In the genomic region with DNA sequence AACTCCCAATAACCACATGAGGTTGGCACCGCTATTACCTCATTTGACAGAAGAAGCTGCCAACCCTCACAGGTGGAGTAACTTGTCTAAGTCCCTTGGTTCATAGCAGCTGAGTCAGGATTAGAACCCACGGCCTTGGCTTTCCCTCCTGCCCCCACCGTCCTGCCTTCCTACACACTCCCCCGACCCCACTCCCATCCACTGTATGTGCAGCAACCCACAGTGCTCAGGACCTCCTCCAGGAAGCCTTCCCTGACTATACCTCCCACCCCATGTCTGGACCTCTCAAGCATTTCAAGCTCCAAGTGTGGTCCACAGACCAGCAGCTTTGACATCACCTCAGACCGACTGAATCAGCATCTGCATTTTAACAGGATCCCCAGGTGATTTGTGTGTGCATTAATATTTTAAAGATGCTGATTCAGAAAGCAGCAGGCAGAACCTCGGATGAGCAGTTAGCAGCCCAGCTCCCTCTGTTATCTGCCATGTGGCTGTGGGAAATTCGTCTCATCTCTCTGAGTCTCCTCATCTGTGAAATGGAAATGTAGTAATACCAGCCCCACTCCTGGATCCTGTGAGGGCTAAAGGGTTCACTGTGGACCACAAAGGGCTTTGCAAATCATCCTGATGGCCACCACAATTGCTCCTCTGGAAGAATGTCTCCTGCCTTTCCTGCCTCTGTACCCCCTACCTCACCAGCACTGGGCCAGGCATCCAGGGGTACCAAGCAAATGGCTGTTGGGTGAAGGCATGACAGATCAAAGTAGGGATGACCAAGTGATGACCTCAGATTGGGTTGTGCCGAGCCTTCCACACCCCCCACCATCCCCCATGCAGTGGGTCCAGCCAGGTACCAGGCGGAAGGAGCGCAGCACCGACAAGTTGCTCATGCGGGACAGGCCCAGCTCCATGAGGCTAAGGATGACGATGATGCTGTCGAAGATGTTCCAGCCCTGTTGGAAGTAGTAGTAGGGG, we compare ENCODE assay signal across 26 cellular contexts.
DNase-seq lines count a peak whose midpoint lies in the region; ATAC-seq and TF ChIP-seq lines count a peak whose summit lies in the region.
"Had no signal": no experiment of that assay in that cellular context is flagged by ENCODE, and none has a peak within 500 bp of the region (broad histone marks: within the 10 kb centered on the region; RNA-seq: fewer than 3 reads in every experiment).

No MANE protein-coding gene starts in this region.

- H3K4me1 ChIP-seq in lower lobe of right lung = no peaks in the 10 kb centered on the region
- H3K4me1 ChIP-seq: adrenal gland, neural progenitor cell, SJSA1, upper lobe of left lung had no signal

- no peaks in the 10 kb centered on the region for H3K36me3 Mint-ChIP-seq in activated naive CD4-positive, alpha-beta T cell treated with anti-CD3 and anti-CD28 coated beads, Interleukin-2, amount 10 ng/mL, durations not matched to agents 7 days and 5 days
- H3K36me3 Mint-ChIP-seq in activated CD4-positive, alpha-beta memory T cell treated with anti-CD3 and anti-CD28 coated beads for 36 hours = no peaks in the 10 kb centered on the region
- H3K36me3 Mint-ChIP-seq in type B pancreatic cell (no peaks in the 10 kb centered on the region), nephron progenitor cell (ENCODE audit: low read depth) (no peaks in the 10 kb centered on the region)
- H3K36me3 Mint-ChIP-seq: immature natural killer cell, neural progenitor cell had no signal

- H3K4me1 Mint-ChIP-seq in activated naive CD4-positive, alpha-beta T cell treated with anti-CD3 and anti-CD28 coated beads, Interleukin-2, amount 10 ng/mL, durations not matched to agents 7 days and 5 days = no peaks in the 10 kb centered on the region
- no peaks in the 10 kb centered on the region for H3K4me1 Mint-ChIP-seq in activated CD4-positive, alpha-beta memory T cell treated with anti-CD3 and anti-CD28 coated beads for 36 hours (ENCODE audit: low read depth)
- H3K4me1 Mint-ChIP-seq in type B pancreatic cell (ENCODE audit: unreplicated experiment) (peaks cover 4% of the 10 kb centered on the region), nephron progenitor cell (peaks cover 3% of the 10 kb centered on the region)
- H3K4me1 Mint-ChIP-seq: B cell, immature natural killer cell had no signal

- ATAC-seq in lower lobe of right lung (peak in 1 of 2 donors; percentile 16), HG02884 (IDR thresholded peaks at IDR 0.05; ENCODE audit: unreplicated experiment) (no peak)
- ATAC-seq: esophagus mucosa, mucosa of descending colon had no signal

- H3K27ac ChIP-seq in lower lobe of right lung = no peak overlapping the region
- H3K27ac ChIP-seq: adrenal gland, brain microvascular endothelial cell, GM23248, neural progenitor cell, SJSA1, upper lobe of left lung had no signal

- no peak overlapping the region for H3K4me3 ChIP-seq in lower lobe of right lung
- H3K4me3 ChIP-seq: adrenal gland, GM23248, mucosa of descending colon, neural progenitor cell, SJSA1, upper lobe of left lung had no signal

- H3K27me3 ChIP-seq in lower lobe of right lung (ENCODE audit: low read depth) = no peaks in the 10 kb centered on the region
- H3K27me3 ChIP-seq: adrenal gland, brain microvascular endothelial cell, neural progenitor cell, SJSA1, upper lobe of left lung had no signal

- H3K9me3 Mint-ChIP-seq in activated naive CD4-positive, alpha-beta T cell treated with anti-CD3 and anti-CD28 coated beads, Interleukin-2, amount 10 ng/mL, durations not matched to agents 7 days and 5 days = no peaks in the 10 kb centered on the region
- H3K9me3 Mint-ChIP-seq in activated CD4-positive, alpha-beta memory T cell treated with anti-CD3 and anti-CD28 coated beads for 36 hours = no peaks in the 10 kb centered on the region
- H3K9me3 Mint-ChIP-seq in type B pancreatic cell (no peaks in the 10 kb centered on the region), nephron progenitor cell (no peaks in the 10 kb centered on the region)
- H3K9me3 Mint-ChIP-seq: immature natural killer cell, neural progenitor cell had no signal

- H3K36me3 ChIP-seq in lower lobe of right lung = no peaks in the 10 kb centered on the region
- H3K36me3 ChIP-seq: adrenal gland, brain microvascular endothelial cell, neural progenitor cell, SJSA1, upper lobe of left lung had no signal

- POLR2A ChIA-PET in activated CD4-positive, alpha-beta memory T cell treated with anti-CD3 and anti-CD28 coated beads for 36 hours (lab: Charles Lee) = no interaction called here

- H3K9me3 ChIP-seq in lower lobe of right lung = no peaks in the 10 kb centered on the region
- H3K9me3 ChIP-seq: adrenal gland, mucosa of descending colon, SJSA1, upper lobe of left lung had no signal

- TF ChIP-seq CTCF in lower lobe of right lung (IDR thresholded peaks at IDR 0.05) (no peak), type B pancreatic cell (conservative IDR thresholded peaks at IDR 0.05) (no peak), nephron progenitor cell (IDR thresholded peaks at IDR 0.05) (no peak)

- no peak overlapping the region for H3K4me3 Mint-ChIP-seq in activated naive CD4-positive, alpha-beta T cell treated with anti-CD3 and anti-CD28 coated beads, Interleukin-2, amount 10 ng/mL, durations not matched to agents 7 days and 5 days
- H3K4me3 Mint-ChIP-seq in activated CD4-positive, alpha-beta memory T cell treated with anti-CD3 and anti-CD28 coated beads for 36 hours = no peak overlapping the region
- H3K4me3 Mint-ChIP-seq in type B pancreatic cell (no peak overlapping the region), nephron progenitor cell (no peak overlapping the region)
- H3K4me3 Mint-ChIP-seq: B cell, immature natural killer cell, neural progenitor cell had no signal

- no peak overlapping the region for H3K27ac Mint-ChIP-seq in activated naive CD4-positive, alpha-beta T cell treated with anti-CD3 and anti-CD28 coated beads, Interleukin-2, amount 10 ng/mL, durations not matched to agents 7 days and 5 days
- H3K27ac Mint-ChIP-seq in activated CD4-positive, alpha-beta memory T cell treated with anti-CD3 and anti-CD28 coated beads for 36 hours = no peak overlapping the region
- H3K27ac Mint-ChIP-seq in type B pancreatic cell (no peak overlapping the region), nephron progenitor cell (no peak overlapping the region)
- H3K27ac Mint-ChIP-seq: B cell, immature natural killer cell, neural progenitor cell, progenitor cell of endocrine pancreas had no signal

- H3K27me3 Mint-ChIP-seq in activated naive CD4-positive, alpha-beta T cell treated with anti-CD3 and anti-CD28 coated beads, Interleukin-2, amount 10 ng/mL, durations not matched to agents 7 days and 5 days = peaks cover 7% of the 10 kb centered on the region
- no peaks in the 10 kb centered on the region for H3K27me3 Mint-ChIP-seq in activated CD4-positive, alpha-beta memory T cell treated with anti-CD3 and anti-CD28 coated beads for 36 hours
- peaks cover 19% of the 10 kb centered on the region for H3K27me3 Mint-ChIP-seq in type B pancreatic cell
- H3K27me3 Mint-ChIP-seq in nephron progenitor cell (ENCODE audit: low read depth, poor library complexity) = peaks cover 8% of the 10 kb centered on the region
- H3K27me3 Mint-ChIP-seq: B cell had no signal

- intact Hi-C loops in activated CD4-positive, alpha-beta memory T cell treated with anti-CD3 and anti-CD28 coated beads for 36 hours (cut with micrococcal nuclease) = no loop called here
- intact Hi-C loops in lower lobe of right lung (cut with DNase I) = no loop called here

- DNase-seq in activated naive CD4-positive, alpha-beta T cell treated with anti-CD3 and anti-CD28 coated beads, Interleukin-2, amount 10 ng/mL, durations not matched to agents 7 days and 5 days = peak; percentile 10
- DNase-seq in activated naive CD4-positive, alpha-beta T cell treated with Interleukin-2 at 50 U/mL for 16 hours = no peak
- DNase-seq in activated CD4-positive, alpha-beta memory T cell treated with anti-CD3 and anti-CD28 coated beads for 36 hours = peak; percentile 2
- DNase-seq in lower lobe of right lung = peak; percentile 28
- peak; percentile 45 for DNase-seq in type B pancreatic cell (ENCODE audit: extremely low spot score, unreplicated experiment)
- no peak for DNase-seq in nephron progenitor cell
- DNase-seq in NCI-H2227 treated with DMSO at 0.1 percent for 48 hours (lab: John Stamatoyannopoulos, UW) = no peak
- DNase-seq: activated CD4-positive, alpha-beta T cell treated with anti-CD3 and anti-CD28 coated beads for 4 hours; brain microvascular endothelial cell; effector memory CD4-positive, alpha-beta T cell; foreskin melanocyte; GDM1; GM23248; hippocampal formation; immature natural killer cell; NCI-H146; NCI-H524 treated with DMSO at 0.1 percent for 48 hours had no signal

- CTCF ChIA-PET in activated naive CD4-positive, alpha-beta T cell treated with anti-CD3 and anti-CD28 coated beads, Interleukin-2, amount 10 ng/mL, durations not matched to agents 7 days and 5 days (lab: Charles Lee) = interaction anchor here (1.2 to 2.0 kb wide), 2 partner anchors 26 to 65 kb away, joined by 3 to 6 read pairs; no protein-coding TSS in a partner anchor
- CTCF ChIA-PET in activated CD4-positive, alpha-beta memory T cell treated with anti-CD3 and anti-CD28 coated beads for 36 hours (lab: Charles Lee) = interaction anchor here (1.1 kb wide), 1 partner anchor 10 kb away, joined by 3 read pairs; no protein-coding TSS in a partner anchor

Comparison
In these comparisons a context has a peak if more than half of its experiments do, and no peak if none do; other contexts are left out.
1. DNase-seq: peak in activated naive CD4-positive, alpha-beta T cell treated with anti-CD3 and anti-CD28 coated beads, Interleukin-2, amount 10 ng/mL, durations not matched to agents 7 days and 5 days (single experiment), activated CD4-positive, alpha-beta memory T cell treated with anti-CD3 and anti-CD28 coated beads for 36 hours (single experiment), lower lobe of right lung (single experiment) and type B pancreatic cell (single experiment); none in activated naive CD4-positive, alpha-beta T cell treated with Interleukin-2 at 50 U/mL for 16 hours (single experiment), nephron progenitor cell (single experiment) and NCI-H2227 treated with DMSO at 0.1 percent for 48 hours (single experiment).